ENCODE assay signal across 21 cellular contexts in genomic region chr1:232416026-232416568, GRCh38.
DNase-seq lines count a peak whose midpoint lies in the region; ATAC-seq, FAIRE-seq and TF ChIP-seq lines count a peak whose summit lies in the region.
"Had no signal": no experiment of that assay in that cellular context is flagged by ENCODE, and none has a peak within 500 bp of the region (broad histone marks: within the 10 kb centered on the region; RNA-seq: fewer than 3 reads in every experiment).

No MANE protein-coding gene starts in this region.

- peaks cover 7% of the 10 kb centered on the region for H3K36me3 ChIP-seq in bronchial epithelial cell (ENCODE audit: control insufficient read depth, insufficient read depth, low read length)
- peaks cover 38% of the 10 kb centered on the region for H3K36me3 ChIP-seq in upper lobe of right lung

- ATAC-seq in upper lobe of right lung: no peak
- ATAC-seq: activated CD8-positive, alpha-beta T cell treated with anti-CD3 and anti-CD28 coated beads for 36 hours; GM23338; stimulated activated effector memory CD8-positive, alpha-beta T cell treated with anti-CD3 and anti-CD28 coated beads, Interleukin-12 subunit alpha, Interleukin-12 subunit beta, amount 100 ng/mL, for 72 hours; T-helper 17 cell; WTC11 had no signal

- TF ChIP-seq CTCF in bronchial epithelial cell (IDR thresholded peaks at IDR 0.05; ENCODE audit: insufficient read depth, low read length, severe bottlenecking): no peak
- no peak for TF ChIP-seq CTCF in upper lobe of right lung (IDR thresholded peaks at IDR 0.05)

- no peak overlapping the region for H3K4me3 ChIP-seq in bronchial epithelial cell (ENCODE audit: low read depth, low read length)
- H3K4me3 ChIP-seq in upper lobe of right lung: no peak overlapping the region
- H3K4me3 ChIP-seq: GM23338 had no signal

- H3K27me3 ChIP-seq in bronchial epithelial cell (ENCODE audit: control insufficient read depth, insufficient read depth, low read length) (no peaks in the 10 kb centered on the region), upper lobe of right lung (no peaks in the 10 kb centered on the region)
- H3K27me3 ChIP-seq: tibial artery had no signal

- intact Hi-C loops in upper lobe of right lung (cut with DNase I): no loop called here

- FAIRE-seq in bronchial epithelial cell (lab: Jason Lieb, UNC): no peak

- H3K4me1 ChIP-seq in upper lobe of right lung: no peaks in the 10 kb centered on the region

- DNase-seq in AG20443 (ENCODE audit: low spot score) (peak; percentile 27), NCI-H1105 treated with DMSO at 0.1 percent for 48 hours (lab: John Stamatoyannopoulos, UW) (peak; percentile 40), bronchial epithelial cell (ENCODE audit: low read depth) (peak; percentile 56), glomerular visceral epithelial cell (ENCODE audit: extremely low spot score) (peak; percentile 53), DMS 273 (lab: John Stamatoyannopoulos, UW; ENCODE audit: unreplicated experiment) (no peak), upper lobe of right lung (no peak), midbrain (lab: John Stamatoyannopoulos, UW) (no peak)
- no peak for DNase-seq in stimulated activated CD4-positive, alpha-beta T cell treated with anti-CD3 and anti-CD28 coated beads, Interleukin-4, amount 100 ng/mL, for 24 hours
- DNase-seq: activated CD8-positive, alpha-beta T cell treated with anti-CD3 and anti-CD28 coated beads for 36 hours; activated naive CD8-positive, alpha-beta T cell treated with anti-CD3 and anti-CD28 coated beads for 36 hours; activated T-cell treated with anti-CD3 and anti-CD28 coated beads, Interleukin-2, amount 50 U/mL, for 48 hours; hippocampal formation; NCI-H2029 treated with DMSO at 0.1 percent for 48 hours; NCI-H510A; SIG-M5; stimulated activated CD4-positive, alpha-beta T cell treated with anti-CD3 and anti-CD28 coated beads, Interleukin-12 subunit alpha, Interleukin-12 subunit beta, amount 100 ng/mL, for 4 hours; T-helper 17 cell had no signal

- no peaks in the 10 kb centered on the region for H3K9me3 ChIP-seq in upper lobe of right lung
- H3K9me3 ChIP-seq: tibial artery had no signal

- no peak overlapping the region for H3K27ac ChIP-seq in upper lobe of right lung

Comparison
In these comparisons a context has a peak if more than half of its experiments do, and no peak if none do; other contexts are left out.
1. DNase-seq: peak in AG20443 (single experiment), NCI-H1105 treated with DMSO at 0.1 percent for 48 hours (single experiment), bronchial epithelial cell (single experiment) and glomerular visceral epithelial cell (single experiment); none in DMS 273 (single experiment), upper lobe of right lung (single experiment), stimulated activated CD4-positive, alpha-beta T cell treated with anti-CD3 and anti-CD28 coated beads, Interleukin-4, amount 100 ng/mL, for 24 hours (single experiment) and midbrain (single experiment).